Comparison of ENCODE assay signal across 21 cellular contexts in the genomic region with DNA sequence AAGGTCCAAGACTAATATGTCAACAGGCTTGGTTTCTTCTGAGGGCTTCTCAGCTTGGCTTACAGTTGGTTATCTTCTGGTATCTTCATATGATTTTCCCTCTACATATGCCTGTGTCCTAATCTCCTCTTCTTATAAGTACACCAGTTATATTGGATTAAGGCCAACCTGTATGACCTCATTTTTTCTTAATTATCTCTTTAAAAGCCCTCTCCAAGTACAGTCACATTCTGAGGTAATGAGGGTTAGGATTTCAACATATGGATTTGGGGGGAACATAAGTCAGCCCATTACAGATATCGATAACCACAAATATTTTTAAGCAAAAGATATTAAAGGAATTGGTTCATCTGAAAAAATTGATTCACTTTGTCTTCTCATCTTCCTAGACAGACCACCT. TPM values are rescaled to one million over a fixed set of nuclear protein-coding genes. Genes with fewer than 3 reads are reported as not detected.
"Had no signal": no experiment of that assay in that cellular context is flagged by ENCODE, and none has a peak within 500 bp of the region (broad histone marks: within the 10 kb centered on the region; RNA-seq: fewer than 3 reads in every experiment).

No MANE protein-coding gene starts in this region.

- DNase-seq: activated T-cell treated with anti-CD3 and anti-CD28 coated beads, Interleukin-2, amount 50 U/mL, for 1 hour; effector memory CD8-positive, alpha-beta T cell; foreskin fibroblast; heart right ventricle; left ventricle myocardium superior; mammary epithelial cell; naive thymus-derived CD8-positive, alpha-beta T cell; posterior cingulate gyrus; small intestine; stimulated activated CD4-positive, alpha-beta T cell treated with anti-CD3 and anti-CD28 coated beads, Interleukin-15, amount 100 ng/mL, for 24 hours; stomach; T-helper 9 cell had no signal

- H3K9me3 ChIP-seq: esophagus muscularis mucosa, stomach, suprapubic skin, tibial nerve had no signal

- H3K4me3 ChIP-seq: esophagus muscularis mucosa, heart right ventricle, neural progenitor cell, stomach, suprapubic skin, tibial nerve had no signal

- H3K36me3 ChIP-seq: esophagus muscularis mucosa, heart right ventricle, neural progenitor cell, stomach, suprapubic skin, tibial nerve had no signal

- H3K4me1 ChIP-seq: esophagus muscularis mucosa, heart right ventricle, neural progenitor cell, stomach, suprapubic skin, tibial nerve had no signal

- H3K27me3 ChIP-seq: esophagus muscularis mucosa, heart right ventricle, neural progenitor cell, stomach, suprapubic skin, tibial nerve had no signal

- ATAC-seq: activated naive CD4-positive, alpha-beta T cell treated with anti-CD3 and anti-CD28 coated beads, Interleukin-2, amount 50 U/mL, for 72 hours; effector memory CD8-positive, alpha-beta T cell; heart right ventricle; left ventricle myocardium superior; naive thymus-derived CD8-positive, alpha-beta T cell; sciatic nerve; stimulated activated memory B cell treated with anti-CD40 and anti-IgM and Interleukin-4, amounts not matched to agents 10 μg/mL and 1 μg/mL and 100 μg/mL, for 72 hours; WTC11 had no signal

- H3K27ac ChIP-seq: esophagus muscularis mucosa, heart right ventricle, neural progenitor cell, stomach, suprapubic skin, tibial nerve had no signal

RNA-seq across cellular contexts. Expression of a gene that starts 49.2 kb away (rescaled TPM):
- total RNA-seq: endothelial cell of umbilical vein had no signal
